ENCODE assay signal across 8 cellular contexts in genomic region chr2:28567076-28567471, GRCh38.
A peak's percentile ranks its signal among the peaks of the same experiment; 100 is the strongest.
DNase-seq lines count a peak whose midpoint lies in the region; ATAC-seq, FAIRE-seq and TF ChIP-seq lines count a peak whose summit lies in the region.

No MANE protein-coding gene starts in this region.

- no peaks in the 10 kb centered on the region for H3K36me3 ChIP-seq in CD4-positive, alpha-beta memory T cell (ENCODE audit: insufficient read depth, low read length)

- no peak for FAIRE-seq in GM12892 (lab: Jason Lieb, UNC)

- ATAC-seq in T-cell (replicated peaks in 1 of 4) = peak; percentile 16 to 54 (median 22)
- ATAC-seq in natural killer cell treated with Interleukin-12 subunit alpha and Interleukin-12 subunit beta and Interleukin-15 and Interleukin-18, amount 100 ng/mL, for 72 hours = peak; percentile 41 to 43
- ATAC-seq in HG03159 (IDR thresholded peaks at IDR 0.05; ENCODE audit: unreplicated experiment) = no peak

- H3K4me1 Mint-ChIP-seq in CD4-positive, alpha-beta memory T cell = peaks cover 10 to 30% (median 18%) of the 10 kb centered on the region in 4 donors
- peaks cover 12% of the 10 kb centered on the region for H3K4me1 Mint-ChIP-seq in HFFc6 (ENCODE audit: low read depth)
- peaks cover 9 to 19% (median 16%) of the 10 kb centered on the region in 3 donors for H3K4me1 Mint-ChIP-seq in T-cell
- peaks cover 3 to 4% of the 10 kb centered on the region in 2 donors for H3K4me1 Mint-ChIP-seq in natural killer cell treated with Interleukin-12 subunit alpha and Interleukin-12 subunit beta and Interleukin-15 and Interleukin-18, amount 100 ng/mL, for 72 hours (ENCODE audit: low read depth in 2 of 2)

- H3K4me1 ChIP-seq in CD4-positive, alpha-beta memory T cell (ENCODE audit: insufficient read depth, low read length) = peaks cover 11% of the 10 kb centered on the region

- POLR2A ChIA-PET in CD4-positive, alpha-beta memory T cell (lab: Charles Lee; ENCODE audit: partially characterized antibody) = interaction anchor here (0.9 to 3.3 kb wide), 10 partner anchors 17 to 303 kb away, joined by 3 to 24 read pairs (median 4); partner anchors contain the start of genes PPP1CB and TRMT61B
- POLR2A ChIA-PET in T-cell (lab: Charles Lee) = interaction anchor here in 1 of 2 donors (0.5 to 1.1 kb wide), 4 partner anchors 9 to 328 kb away, joined by 3 to 16 read pairs (median 4); no protein-coding TSS in a partner anchor

- H3K27ac ChIP-seq in CD4-positive, alpha-beta memory T cell (ENCODE audit: low read depth, low read length) = peak overlapping the region; percentile 49
- peak overlapping the region; percentile 58 for H3K27ac ChIP-seq in epithelial cell of prostate

- H3K9me3 Mint-ChIP-seq in CD4-positive, alpha-beta memory T cell = no peaks in the 10 kb centered on the region
- H3K9me3 Mint-ChIP-seq in HFFc6 = peaks cover 14% of the 10 kb centered on the region
- peaks cover 0 to 7% (median 0%) of the 10 kb centered on the region in 3 donors for H3K9me3 Mint-ChIP-seq in T-cell
- H3K9me3 Mint-ChIP-seq in natural killer cell treated with Interleukin-12 subunit alpha and Interleukin-12 subunit beta and Interleukin-15 and Interleukin-18, amount 100 ng/mL, for 72 hours = no peaks in the 10 kb centered on the region

- no peak; the same call in none of the 2 replicates for TF ChIP-seq CTCF in HFFc6 (IDR thresholded peaks at IDR 0.05)

- no peak for DNase-seq in CD4-positive, alpha-beta memory T cell
- DNase-seq in HFFc6 = no peak
- DNase-seq in T-cell = peak in 15 of 34 experiments; percentile 16 to 48 (median 24)
- no peak for DNase-seq in epithelial cell of prostate (ENCODE audit: low read depth, low spot score)
- no peak for DNase-seq in natural killer cell treated with Interleukin-12 subunit alpha and Interleukin-12 subunit beta and Interleukin-15 and Interleukin-18, amount 100 ng/mL, for 72 hours (ENCODE audit: low spot score)
- DNase-seq in GM12892 (ENCODE audit: insufficient read length) = no peak
- DNase-seq in SW 1271 (lab: John Stamatoyannopoulos, UW) = no peak

- peak overlapping the region in 1 of 2 donors; percentile 49 for H3K4me3 ChIP-seq in CD4-positive, alpha-beta memory T cell (ENCODE audit: low read length in 2 of 2)

- H3K27ac Mint-ChIP-seq in CD4-positive, alpha-beta memory T cell = peak overlapping the region; percentile 90 to 97 (median 95)
- H3K27ac Mint-ChIP-seq in HFFc6 (peak overlapping the region; percentile 85), T-cell (peak overlapping the region; percentile 67 to 89)
- peak overlapping the region; percentile 14 to 52 for H3K27ac Mint-ChIP-seq in natural killer cell treated with Interleukin-12 subunit alpha and Interleukin-12 subunit beta and Interleukin-15 and Interleukin-18, amount 100 ng/mL, for 72 hours

- peaks cover 0 to 5% of the 10 kb centered on the region in 2 donors for H3K27me3 Mint-ChIP-seq in CD4-positive, alpha-beta memory T cell
- H3K27me3 Mint-ChIP-seq in HFFc6 (ENCODE audit: insufficient read depth) = no peaks in the 10 kb centered on the region; the same call in 1 of the 2 replicates
- H3K27me3 Mint-ChIP-seq in T-cell = no peaks in the 10 kb centered on the region
- H3K27me3 Mint-ChIP-seq in natural killer cell treated with Interleukin-12 subunit alpha and Interleukin-12 subunit beta and Interleukin-15 and Interleukin-18, amount 100 ng/mL, for 72 hours = peaks cover 2 to 7% of the 10 kb centered on the region in 2 donors

- H3K9me3 ChIP-seq in CD4-positive, alpha-beta memory T cell (ENCODE audit: control insufficient read depth in 1 of 2, low read length in 2 of 2) = no peaks in the 10 kb centered on the region

- peaks cover 0 to 4% of the 10 kb centered on the region in 2 donors for H3K36me3 Mint-ChIP-seq in CD4-positive, alpha-beta memory T cell
- H3K36me3 Mint-ChIP-seq in HFFc6 (ENCODE audit: low read depth) = peaks cover 21% of the 10 kb centered on the region
- no peaks in the 10 kb centered on the region for H3K36me3 Mint-ChIP-seq in T-cell
- H3K36me3 Mint-ChIP-seq in natural killer cell treated with Interleukin-12 subunit alpha and Interleukin-12 subunit beta and Interleukin-15 and Interleukin-18, amount 100 ng/mL, for 72 hours = no peaks in the 10 kb centered on the region

- no peaks in the 10 kb centered on the region for H3K27me3 ChIP-seq in CD4-positive, alpha-beta memory T cell (ENCODE audit: insufficient read depth, low read length)

- TF ChIP-seq POLR2A in GM12892 (IDR thresholded peaks at IDR 0.05; ENCODE audit: low read depth, low read length) = no peak

- intact Hi-C loops in CD4-positive, alpha-beta memory T cell (cut with micrococcal nuclease) = loop anchor here (1.0 to 10.0 kb wide), 6 partner anchors 20 to 388 kb away; partner anchors contain the start of gene SPDYA

- CTCF ChIA-PET in CD4-positive, alpha-beta memory T cell (lab: Charles Lee; ENCODE audit: partially characterized antibody) = interaction anchor here (1.0 to 4.8 kb wide), 22 partner anchors 9 to 361 kb away, joined by 3 to 75 read pairs (median 5); partner anchors contain the start of gene PPP1CB
- CTCF ChIA-PET in T-cell (lab: Charles Lee) = interaction anchor here (0.6 to 1.6 kb wide), 27 partner anchors 18 to 1599 kb away, joined by 3 to 12 read pairs (median 4); partner anchors contain the start of genes PPP1CB (in 1 of the 2) and WDR43 (in 1 of the 2)

- peak overlapping the region; percentile 90 to 97 (median 94) for H3K4me3 Mint-ChIP-seq in CD4-positive, alpha-beta memory T cell
- peak overlapping the region; percentile 96 for H3K4me3 Mint-ChIP-seq in HFFc6
- peak overlapping the region; percentile 86 to 89 (median 87) for H3K4me3 Mint-ChIP-seq in T-cell
- peak overlapping the region; percentile 85 for H3K4me3 Mint-ChIP-seq in natural killer cell treated with Interleukin-12 subunit alpha and Interleukin-12 subunit beta and Interleukin-15 and Interleukin-18, amount 100 ng/mL, for 72 hours

Comparison
In these comparisons a context has a peak if more than half of its experiments do, and no peak if none do; other contexts are left out.
1. H3K27ac Mint-ChIP-seq: peak in every context shown above with its lines; median percentile 95 in CD4-positive, alpha-beta memory T cell; 85 in HFFc6; 78 in T-cell; 33 in natural killer cell treated with Interleukin-12 subunit alpha and Interleukin-12 subunit beta and Interleukin-15 and Interleukin-18, amount 100 ng/mL, for 72 hours.